8 cellular contexts compared by ENCODE assay signal in the genomic region with DNA sequence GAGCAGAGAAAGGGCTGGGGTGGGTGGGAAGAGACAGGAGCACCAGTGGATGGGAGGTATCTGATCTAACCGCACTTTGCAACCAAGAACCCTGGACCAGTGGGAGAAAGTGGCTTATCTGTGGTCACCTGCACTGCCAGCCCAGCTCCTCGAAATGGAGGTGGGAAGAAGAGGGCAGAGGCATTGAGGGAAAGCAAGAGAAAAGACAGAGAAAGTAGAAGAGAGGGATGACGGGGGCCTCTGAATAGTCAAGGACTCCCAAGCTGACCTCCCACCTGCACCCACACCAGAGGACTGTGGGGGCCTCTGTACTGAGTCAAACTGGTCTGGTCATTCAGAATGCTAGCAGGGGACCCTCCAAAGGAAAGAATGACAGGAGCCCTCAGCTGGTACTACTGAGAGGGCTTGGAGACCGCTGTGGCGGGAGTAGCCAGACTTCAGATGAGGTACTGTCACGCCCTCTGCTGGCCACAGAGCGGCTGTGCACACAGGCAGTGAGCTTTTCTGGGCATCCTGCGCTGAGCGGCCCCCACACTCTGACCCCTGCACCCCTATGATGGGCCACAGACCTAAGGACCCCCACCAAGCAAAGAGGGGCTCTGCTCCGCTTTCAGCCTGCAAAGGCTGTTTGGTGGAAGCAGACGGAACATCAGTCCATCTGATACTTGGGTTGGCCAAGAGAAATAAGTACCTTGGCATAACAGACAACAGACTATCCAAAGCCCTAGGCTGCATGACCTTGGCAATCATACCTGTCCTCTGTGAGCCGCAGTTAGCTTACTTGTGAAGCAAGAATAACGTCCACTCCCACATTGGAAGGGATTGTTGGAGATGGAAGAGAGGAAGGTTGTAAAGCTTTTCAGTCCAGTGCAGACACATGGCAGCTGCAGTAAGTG.
DNase-seq lines count a peak whose midpoint lies in the region; ATAC-seq and TF ChIP-seq lines count a peak whose summit lies in the region.

No MANE protein-coding gene starts in this region.

- H3K4me1 Mint-ChIP-seq in CD8-positive, alpha-beta T cell (ENCODE audit: low read depth): no peaks in the 10 kb centered on the region
- H3K4me1 Mint-ChIP-seq in natural killer cell treated with Interleukin-12 subunit alpha and Interleukin-12 subunit beta and Interleukin-15 and Interleukin-18, amount 100 ng/mL, for 72 hours (ENCODE audit: low read depth in 2 of 2): no peaks in the 10 kb centered on the region
- H3K4me1 Mint-ChIP-seq in stimulated activated effector memory CD8-positive, alpha-beta T cell treated with anti-CD3 and anti-CD28 coated beads, Interleukin-12 subunit alpha, Interleukin-12 subunit beta, amount 100 ng/mL, for 72 hours: no peaks in the 10 kb centered on the region

- no peak overlapping the region for H3K27ac Mint-ChIP-seq in CD8-positive, alpha-beta T cell
- H3K27ac Mint-ChIP-seq in natural killer cell treated with Interleukin-12 subunit alpha and Interleukin-12 subunit beta and Interleukin-15 and Interleukin-18, amount 100 ng/mL, for 72 hours: no peak overlapping the region
- H3K27ac Mint-ChIP-seq in stimulated activated effector memory CD8-positive, alpha-beta T cell treated with anti-CD3 and anti-CD28 coated beads, Interleukin-12 subunit alpha, Interleukin-12 subunit beta, amount 100 ng/mL, for 72 hours: no peak overlapping the region

- H3K36me3 Mint-ChIP-seq in CD8-positive, alpha-beta T cell: no peaks in the 10 kb centered on the region
- no peaks in the 10 kb centered on the region for H3K36me3 Mint-ChIP-seq in natural killer cell treated with Interleukin-12 subunit alpha and Interleukin-12 subunit beta and Interleukin-15 and Interleukin-18, amount 100 ng/mL, for 72 hours
- no peaks in the 10 kb centered on the region for H3K36me3 Mint-ChIP-seq in stimulated activated effector memory CD8-positive, alpha-beta T cell treated with anti-CD3 and anti-CD28 coated beads, Interleukin-12 subunit alpha, Interleukin-12 subunit beta, amount 100 ng/mL, for 72 hours

- ATAC-seq in CD8-positive, alpha-beta T cell: peak; percentile 68
- ATAC-seq in HG02678 (IDR thresholded peaks at IDR 0.05; ENCODE audit: unreplicated experiment) (peak; percentile 47), HG02970 (IDR thresholded peaks at IDR 0.05; ENCODE audit: low FRiP score, unreplicated experiment) (no peak)
- ATAC-seq in natural killer cell treated with Interleukin-12 subunit alpha and Interleukin-12 subunit beta and Interleukin-15 and Interleukin-18, amount 100 ng/mL, for 72 hours: peak; percentile 37 to 64
- ATAC-seq in stimulated activated effector memory CD8-positive, alpha-beta T cell treated with anti-CD3 and anti-CD28 coated beads, Interleukin-12 subunit alpha, Interleukin-12 subunit beta, amount 100 ng/mL, for 72 hours: peak; percentile 61

- CTCF ChIA-PET in CD8-positive, alpha-beta T cell (lab: Charles Lee): interaction anchor here (0.6 to 2.1 kb wide), 13 partner anchors 8 to 533 kb away, joined by 3 to 11 read pairs (median 3); no protein-coding TSS in a partner anchor

- no peaks in the 10 kb centered on the region for H3K9me3 ChIP-seq in CD8-positive, alpha-beta T cell (ENCODE audit: low read length)

- H3K27me3 Mint-ChIP-seq in CD8-positive, alpha-beta T cell (ENCODE audit: low read depth): peaks cover 2% of the 10 kb centered on the region
- peaks cover 0 to 3% of the 10 kb centered on the region in 2 donors for H3K27me3 Mint-ChIP-seq in natural killer cell treated with Interleukin-12 subunit alpha and Interleukin-12 subunit beta and Interleukin-15 and Interleukin-18, amount 100 ng/mL, for 72 hours

- POLR2A ChIA-PET in CD8-positive, alpha-beta T cell (lab: Charles Lee): no interaction called here

- TF ChIP-seq CTCF in CD8-positive, alpha-beta T cell (IDR thresholded peaks at IDR 0.05): peak; percentile 74

- DNase-seq in CD8-positive, alpha-beta T cell: peak in 6 of 7 experiments; percentile 27 to 60 (median 42)
- peak; percentile 58 for DNase-seq in NOMO-1 treated with DMSO at 0.1 percent for 48 hours (lab: John Stamatoyannopoulos, UW; ENCODE audit: unreplicated experiment)
- peak; percentile 55 for DNase-seq in activated T-cell treated with anti-CD3 and anti-CD28 coated beads for 48 hours (ENCODE audit: low read depth)
- peak; percentile 49 for DNase-seq in fibroblast of gingiva (ENCODE audit: low read depth)
- DNase-seq in natural killer cell treated with Interleukin-12 subunit alpha and Interleukin-12 subunit beta and Interleukin-15 and Interleukin-18, amount 100 ng/mL, for 72 hours (ENCODE audit: low spot score): peak; percentile 66
- peak; percentile 44 to 78 for DNase-seq in stimulated activated effector memory CD8-positive, alpha-beta T cell treated with anti-CD3 and anti-CD28 coated beads, Interleukin-12 subunit alpha, Interleukin-12 subunit beta, amount 100 ng/mL, for 72 hours (ENCODE audit: low spot score in 2 of 2)

- H3K4me3 ChIP-seq in CD8-positive, alpha-beta T cell (ENCODE audit: low read depth, low read length): no peak overlapping the region

- H3K27ac ChIP-seq in CD8-positive, alpha-beta T cell (ENCODE audit: low read depth, low read length): no peak overlapping the region

- no peaks in the 10 kb centered on the region for H3K9me3 Mint-ChIP-seq in CD8-positive, alpha-beta T cell
- H3K9me3 Mint-ChIP-seq in natural killer cell treated with Interleukin-12 subunit alpha and Interleukin-12 subunit beta and Interleukin-15 and Interleukin-18, amount 100 ng/mL, for 72 hours: no peaks in the 10 kb centered on the region
- no peaks in the 10 kb centered on the region for H3K9me3 Mint-ChIP-seq in stimulated activated effector memory CD8-positive, alpha-beta T cell treated with anti-CD3 and anti-CD28 coated beads, Interleukin-12 subunit alpha, Interleukin-12 subunit beta, amount 100 ng/mL, for 72 hours

- H3K36me3 ChIP-seq in CD8-positive, alpha-beta T cell (ENCODE audit: insufficient read depth, low read length): no peaks in the 10 kb centered on the region

- H3K4me3 Mint-ChIP-seq in CD8-positive, alpha-beta T cell: no peak overlapping the region
- H3K4me3 Mint-ChIP-seq in natural killer cell treated with Interleukin-12 subunit alpha and Interleukin-12 subunit beta and Interleukin-15 and Interleukin-18, amount 100 ng/mL, for 72 hours: no peak overlapping the region
- no peak overlapping the region for H3K4me3 Mint-ChIP-seq in stimulated activated effector memory CD8-positive, alpha-beta T cell treated with anti-CD3 and anti-CD28 coated beads, Interleukin-12 subunit alpha, Interleukin-12 subunit beta, amount 100 ng/mL, for 72 hours

- intact Hi-C loops in CD8-positive, alpha-beta T cell (cut with DNase I, micrococcal nuclease): loop anchor here in 1 of 2 experiments (1.0 to 2.0 kb wide), 2 partner anchors 270 to 399 kb away; no protein-coding TSS in a partner anchor

- H3K27me3 ChIP-seq in CD8-positive, alpha-beta T cell (ENCODE audit: insufficient read depth, low read length): no peaks in the 10 kb centered on the region

- H3K4me1 ChIP-seq in CD8-positive, alpha-beta T cell (ENCODE audit: insufficient read depth, low read length): no peaks in the 10 kb centered on the region
